ENCODE assay signal across 19 cellular contexts in genomic region chr2:197170137-197170682, GRCh38.
DNase-seq lines count a peak whose midpoint lies in the region; ATAC-seq, FAIRE-seq and TF ChIP-seq lines count a peak whose summit lies in the region.
"Had no signal": no experiment of that assay in that cellular context is flagged by ENCODE, and none has a peak within 500 bp of the region (broad histone marks: within the 10 kb centered on the region; RNA-seq: fewer than 3 reads in every experiment).

No MANE protein-coding gene starts in this region.

- CTCF ChIA-PET in activated CD4-positive, alpha-beta T cell treated with anti-CD3 and anti-CD28 coated beads for 36 hours (lab: Charles Lee): interaction anchor here (0.7 to 9.9 kb wide), 8 partner anchors 14 to 173 kb away, joined by 3 to 86 read pairs (median 4); no protein-coding TSS in a partner anchor

- H3K27ac ChIP-seq in Karpas-422 (ENCODE audit: low read length) (peak overlapping the region; percentile 72), MM.1S (ENCODE audit: low read length) (no peak overlapping the region)

- no peak for FAIRE-seq in bronchial epithelial cell (lab: Jason Lieb, UNC)

- H3F3A ChIP-seq in MM.1S (ENCODE audit: insufficient read depth, low read length): no peaks in the 10 kb centered on the region

- DNase-seq in activated CD4-positive, alpha-beta T cell treated with anti-CD3 and anti-CD28 coated beads for 36 hours: no peak
- DNase-seq in activated CD4-positive, alpha-beta T cell treated with anti-CD3 and anti-CD28 coated beads, Interleukin-2, amount 50 U/mL, for 1 hour: no peak
- no peak for DNase-seq in Karpas-422
- DNase-seq in bronchial epithelial cell (ENCODE audit: low read depth): peak; percentile 83
- DNase-seq in natural killer cell treated with Interleukin-12 subunit alpha and Interleukin-12 subunit beta and Interleukin-15 and Interleukin-18, amount 100 ng/mL, for 72 hours (ENCODE audit: low spot score): no peak
- DNase-seq in MM.1S: no peak
- no peak for DNase-seq in activated effector memory CD4-positive, alpha-beta T cell treated with anti-CD3 and anti-CD28 coated beads, Interleukin-2, amount 50 U/mL, for 16 hours
- DNase-seq in G401 (ENCODE audit: low spot score): no peak
- DNase-seq: 8988T; activated CD4-positive, CD25-positive, alpha-beta regulatory T cell treated with anti-CD3 and anti-CD28 coated beads, Interleukin-2, amount 50 U/mL, for 72 hours; anterior cingulate cortex; NCI-H1105 treated with DMSO at 0.1 percent for 48 hours; NK-92 treated with Interleukin-12 subunit alpha and Interleukin-12 subunit beta, amount 100 ng/mL, for 24 hours; stimulated activated CD4-positive, alpha-beta T cell treated with anti-CD3 and anti-CD28 coated beads, Interleukin-12 subunit alpha, Interleukin-12 subunit beta, amount 100 ng/mL, for 4 hours; stimulated activated naive CD8-positive, alpha-beta T cell treated with anti-CD3 and anti-CD28 coated beads, Interleukin-15, Interleukin-2, amounts not matched to agents 100 U/mL and 50 U/mL, for 24 hours; upper lobe of left lung had no signal

- H3K9me3 ChIP-seq in Karpas-422 (ENCODE audit: low read length) (no peaks in the 10 kb centered on the region), MM.1S (replicated peaks; ENCODE audit: insufficient read depth, low read length) (no peaks in the 10 kb centered on the region)
- H3K9me3 ChIP-seq: upper lobe of left lung had no signal

- H3K36me3 Mint-ChIP-seq in activated CD4-positive, alpha-beta T cell treated with anti-CD3 and anti-CD28 coated beads for 36 hours (ENCODE audit: low read depth): peaks cover 17% of the 10 kb centered on the region
- no peaks in the 10 kb centered on the region for H3K36me3 Mint-ChIP-seq in natural killer cell treated with Interleukin-12 subunit alpha and Interleukin-12 subunit beta and Interleukin-15 and Interleukin-18, amount 100 ng/mL, for 72 hours

- no peaks in the 10 kb centered on the region for H3K27me3 Mint-ChIP-seq in activated CD4-positive, alpha-beta T cell treated with anti-CD3 and anti-CD28 coated beads for 36 hours
- H3K27me3 Mint-ChIP-seq in natural killer cell treated with Interleukin-12 subunit alpha and Interleukin-12 subunit beta and Interleukin-15 and Interleukin-18, amount 100 ng/mL, for 72 hours: no peaks in the 10 kb centered on the region

- TF ChIP-seq CTCF in bronchial epithelial cell (IDR thresholded peaks at IDR 0.05; ENCODE audit: insufficient read depth, low read length, severe bottlenecking): no peak
- no peak for TF ChIP-seq CTCF in MM.1S (IDR thresholded peaks at IDR 0.05; ENCODE audit: low read length)

- no peaks in the 10 kb centered on the region for H3K9me2 ChIP-seq in Karpas-422 (replicated peaks; ENCODE audit: insufficient read depth, low read length)
- H3K9me2 ChIP-seq in MM.1S (replicated peaks; ENCODE audit: insufficient read depth, low read length): no peaks in the 10 kb centered on the region

- intact Hi-C loops in activated CD4-positive, alpha-beta T cell treated with anti-CD3 and anti-CD28 coated beads for 36 hours (cut with DNase I, micrococcal nuclease): no loop called here

- POLR2A ChIA-PET in activated CD4-positive, alpha-beta T cell treated with anti-CD3 and anti-CD28 coated beads for 36 hours (lab: Charles Lee): no interaction called here

- H3K4me3 ChIP-seq in Karpas-422 (ENCODE audit: low read length) (no peak overlapping the region), bronchial epithelial cell (ENCODE audit: low read depth, low read length) (no peak overlapping the region), MM.1S (ENCODE audit: low read length) (no peak overlapping the region)
- H3K4me3 ChIP-seq: GM23338, lung, upper lobe of left lung had no signal

- H3K9me3 Mint-ChIP-seq in activated CD4-positive, alpha-beta T cell treated with anti-CD3 and anti-CD28 coated beads for 36 hours (ENCODE audit: low read depth): no peaks in the 10 kb centered on the region
- no peaks in the 10 kb centered on the region for H3K9me3 Mint-ChIP-seq in natural killer cell treated with Interleukin-12 subunit alpha and Interleukin-12 subunit beta and Interleukin-15 and Interleukin-18, amount 100 ng/mL, for 72 hours
- H3K9me3 Mint-ChIP-seq: GM23338 had no signal

- H3K4me1 ChIP-seq in Karpas-422 (ENCODE audit: low read length) (peaks cover 66% of the 10 kb centered on the region), MM.1S (ENCODE audit: low read length) (peaks cover 6% of the 10 kb centered on the region; the same call in 1 of the 2 replicates)

- in situ Hi-C loops in G401 (cut with HindIII; ENCODE audit: low sequenced_read_pairs): no loop called here

- no peak overlapping the region for H3K4me2 ChIP-seq in Karpas-422 (ENCODE audit: low read depth, low read length, poor library complexity, severe bottlenecking)
- no peak overlapping the region for H3K4me2 ChIP-seq in MM.1S (ENCODE audit: low read depth, low read length)
- H3K4me2 ChIP-seq: GM23338 had no signal

- H3K36me3 ChIP-seq in Karpas-422 (ENCODE audit: insufficient read depth, low read length) (0 out of 2 replicates have a peak, but pooled peaks cover 5% of the 10 kb centered on the region), bronchial epithelial cell (ENCODE audit: control insufficient read depth, insufficient read depth, low read length) (no peaks in the 10 kb centered on the region), MM.1S (replicated peaks; ENCODE audit: insufficient read depth, low read length) (no peaks in the 10 kb centered on the region)
- H3K36me3 ChIP-seq: upper lobe of left lung had no signal

- no peaks in the 10 kb centered on the region for H4K20me1 ChIP-seq in Karpas-422 (ENCODE audit: insufficient read depth, low read depth, low read length)
- no peaks in the 10 kb centered on the region for H4K20me1 ChIP-seq in MM.1S (ENCODE audit: insufficient read depth, low read length)

- H2AFZ ChIP-seq in Karpas-422 (ENCODE audit: low read length) (no peak overlapping the region), MM.1S (ENCODE audit: low read length) (no peak overlapping the region)
- H2AFZ ChIP-seq: GM23338 had no signal

- no peaks in the 10 kb centered on the region for H3K27me3 ChIP-seq in Karpas-422 (ENCODE audit: low read length)
- no peaks in the 10 kb centered on the region for H3K27me3 ChIP-seq in bronchial epithelial cell (ENCODE audit: control insufficient read depth, insufficient read depth, low read length)
- H3K27me3 ChIP-seq in MM.1S (replicated peaks; ENCODE audit: insufficient read depth, low read length): no peaks in the 10 kb centered on the region
- H3K27me3 ChIP-seq: upper lobe of left lung had no signal

- H3K27ac Mint-ChIP-seq in activated CD4-positive, alpha-beta T cell treated with anti-CD3 and anti-CD28 coated beads for 36 hours: peak overlapping the region; percentile 52
- peak overlapping the region; percentile 56 to 83 for H3K27ac Mint-ChIP-seq in natural killer cell treated with Interleukin-12 subunit alpha and Interleukin-12 subunit beta and Interleukin-15 and Interleukin-18, amount 100 ng/mL, for 72 hours
- H3K27ac Mint-ChIP-seq: GM23338 had no signal

- no peak overlapping the region for H3K4me3 Mint-ChIP-seq in activated CD4-positive, alpha-beta T cell treated with anti-CD3 and anti-CD28 coated beads for 36 hours
- H3K4me3 Mint-ChIP-seq in natural killer cell treated with Interleukin-12 subunit alpha and Interleukin-12 subunit beta and Interleukin-15 and Interleukin-18, amount 100 ng/mL, for 72 hours: no peak overlapping the region
- H3K4me3 Mint-ChIP-seq: GM23338 had no signal

- peaks cover 72% of the 10 kb centered on the region for H3K4me1 Mint-ChIP-seq in activated CD4-positive, alpha-beta T cell treated with anti-CD3 and anti-CD28 coated beads for 36 hours
- peaks cover 51 to 63% of the 10 kb centered on the region in 2 donors for H3K4me1 Mint-ChIP-seq in natural killer cell treated with Interleukin-12 subunit alpha and Interleukin-12 subunit beta and Interleukin-15 and Interleukin-18, amount 100 ng/mL, for 72 hours (ENCODE audit: low read depth in 2 of 2)
- H3K4me1 Mint-ChIP-seq: GM23338 had no signal

- ATAC-seq in activated CD4-positive, alpha-beta T cell treated with anti-CD3 and anti-CD28 coated beads for 36 hours: no peak
- ATAC-seq in natural killer cell treated with Interleukin-12 subunit alpha and Interleukin-12 subunit beta and Interleukin-15 and Interleukin-18, amount 100 ng/mL, for 72 hours: no peak
- ATAC-seq: GM23338; Right ventricle myocardium inferior; stimulated activated naive CD8-positive, alpha-beta T cell treated with anti-CD3 and anti-CD28 coated beads, Interleukin-15, Interleukin-2, amounts not matched to agents 100 U/mL and 50 U/mL, for 24 hours had no signal

- peaks cover 86% of the 10 kb centered on the region for H3K79me2 ChIP-seq in Karpas-422 (ENCODE audit: low read length)
- H3K79me2 ChIP-seq in MM.1S (ENCODE audit: low read length): peaks cover 23% of the 10 kb centered on the region

- H3K9ac ChIP-seq in Karpas-422 (ENCODE audit: low read length): no peak overlapping the region
- H3K9ac ChIP-seq in MM.1S (ENCODE audit: low read length): no peak overlapping the region
